ENCODE assay signal across 8 cellular contexts in the genomic region with DNA sequence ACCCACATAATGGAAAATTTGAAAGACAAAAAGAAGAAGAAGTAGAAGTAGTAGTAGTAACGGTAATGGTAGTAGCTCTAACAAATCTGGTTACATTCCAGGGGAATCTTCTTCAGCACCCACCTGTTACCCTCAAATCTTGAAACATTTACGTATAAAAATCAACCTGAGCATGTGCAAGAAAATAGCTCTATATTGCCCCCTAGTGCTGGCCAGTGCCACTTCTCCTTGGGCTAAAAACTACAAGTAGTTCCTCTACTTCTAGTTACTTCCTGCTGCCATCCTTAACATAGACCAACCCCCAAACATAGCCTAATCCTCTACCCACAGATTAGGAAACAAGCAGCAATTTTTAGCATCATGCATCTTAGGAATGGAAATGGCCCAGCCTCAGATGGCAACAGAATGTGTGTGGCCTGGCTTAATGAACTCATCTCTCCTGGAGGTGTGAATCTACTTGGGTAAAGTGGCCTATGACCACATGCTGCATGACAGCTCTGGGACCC. TPM values are rescaled to one million over a fixed set of nuclear protein-coding genes. Genes with fewer than 3 reads are reported as not detected.
DNase-seq lines count a peak whose midpoint lies in the region; ATAC-seq and TF ChIP-seq lines count a peak whose summit lies in the region.

No MANE protein-coding gene starts in this region.

- ATAC-seq in DND-41 (ENCODE audit: insufficient read depth, low read depth) = peak; percentile 70
- ATAC-seq in GM19468 (IDR thresholded peaks at IDR 0.05; ENCODE audit: extremely low read depth, unreplicated experiment) = peak; percentile 70
- ATAC-seq in lower lobe of right lung = peak; percentile 46 to 68

- no peaks in the 10 kb centered on the region for H3K27me3 ChIP-seq in DND-41 (ENCODE audit: insufficient read depth, low read length, poor library complexity)
- H3K27me3 ChIP-seq in HL-60 (ENCODE audit: insufficient read depth, poor library complexity, severe bottlenecking) = peaks cover 2% of the 10 kb centered on the region
- H3K27me3 ChIP-seq in lower lobe of right lung (ENCODE audit: low read depth) = no peaks in the 10 kb centered on the region
- no peaks in the 10 kb centered on the region for H3K27me3 ChIP-seq in tibial artery

- peak; percentile 71 for TF ChIP-seq CTCF in DND-41 (IDR thresholded peaks at IDR 0.05; ENCODE audit: borderline replicate concordance, extremely low read depth, low read length, poor library complexity, severe bottlenecking)
- TF ChIP-seq CTCF in HL-60 (IDR thresholded peaks at IDR 0.05; ENCODE audit: insufficient read depth, low read length) = peak; percentile 78
- TF ChIP-seq CTCF in lower lobe of right lung (IDR thresholded peaks at IDR 0.05) = peak; percentile 84
- TF ChIP-seq CTCF in tibial artery (IDR thresholded peaks at IDR 0.05) = peak; percentile 80 to 87

- H3K36me3 ChIP-seq in DND-41 (ENCODE audit: insufficient read depth, low read length) (no peaks in the 10 kb centered on the region), lower lobe of right lung (no peaks in the 10 kb centered on the region), tibial artery (no peaks in the 10 kb centered on the region)

- H3K4me2 ChIP-seq in DND-41 (ENCODE audit: insufficient read depth, low read length) = no peak overlapping the region

- H3K27ac ChIP-seq in DND-41 (ENCODE audit: low read length) (no peak overlapping the region), HL-60 (replicated peaks) (no peak overlapping the region), lower lobe of right lung (peak overlapping the region; percentile 20), tibial artery (peak overlapping the region; percentile 98 to 99)

- no peaks in the 10 kb centered on the region for H4K20me1 ChIP-seq in DND-41 (ENCODE audit: insufficient read depth, low read length)

- no peak overlapping the region for H3K9ac ChIP-seq in DND-41 (ENCODE audit: low read depth, low read length)

- DNase-seq in DND-41 = peak; percentile 31
- DNase-seq in HL-60 (ENCODE audit: low read depth in 1 of 2, low spot score in 1 of 2) = peak; percentile 55 to 79
- peak; percentile 93 for DNase-seq in OCI-M1 (lab: John Stamatoyannopoulos, UW)
- DNase-seq in dedifferentiated amniotic fluid mesenchymal stem cell (ENCODE audit: extremely low spot score) = peak; percentile 76
- DNase-seq in lower lobe of right lung = peak; percentile 58
- DNase-seq in tibial artery = peak; percentile 73 to 79
- DNase-seq in activated CD8-positive, alpha-beta memory T cell treated with anti-CD3 and anti-CD28 coated beads, Interleukin-2, amount 50 U/mL, for 48 hours = no peak

- H2AFZ ChIP-seq in DND-41 (ENCODE audit: low read depth, low read length) = no peak overlapping the region

- H3K79me2 ChIP-seq in DND-41 (ENCODE audit: insufficient read depth, low read length) = no peaks in the 10 kb centered on the region

- H3K4me1 ChIP-seq in DND-41 (ENCODE audit: insufficient read depth, low read length) = peaks cover 4% of the 10 kb centered on the region; the same call in 1 of the 2 replicates
- peaks cover 38% of the 10 kb centered on the region for H3K4me1 ChIP-seq in lower lobe of right lung
- H3K4me1 ChIP-seq in tibial artery = peaks cover 0 to 64% (median 11%) of the 10 kb centered on the region in 4 donors

- no peak overlapping the region for H3K4me3 ChIP-seq in DND-41 (ENCODE audit: low read depth in 1 of 2, low read length in 2 of 2)
- H3K4me3 ChIP-seq in HL-60 (replicated peaks; ENCODE audit: insufficient read depth, low read length) = no peak overlapping the region
- H3K4me3 ChIP-seq in lower lobe of right lung = peak overlapping the region; percentile 64
- H3K4me3 ChIP-seq in tibial artery = peak overlapping the region; percentile 74 to 89

- H3K9me3 ChIP-seq in DND-41 (ENCODE audit: insufficient read depth, low read length, severe bottlenecking) (no peaks in the 10 kb centered on the region), lower lobe of right lung (no peaks in the 10 kb centered on the region), tibial artery (no peaks in the 10 kb centered on the region)

- intact Hi-C loops in lower lobe of right lung (cut with DNase I) (no loop called here), tibial artery (cut with DNase I; ENCODE audit: low total_unique reads) (loop anchor here (2.0 kb wide), 1 partner anchor 492 kb away; no protein-coding TSS in a partner anchor)

RNA-seq across cellular contexts. Expression of a gene that starts 3.1 kb away (rescaled TPM):
- 30.6 TPM for total RNA-seq in lower lobe of right lung

Comparison
In these comparisons a context has a peak if more than half of its experiments do, and no peak if none do; other contexts are left out.
1. H3K27ac ChIP-seq: peak in lower lobe of right lung (single experiment) and tibial artery (2 of 2); none in DND-41 (single experiment) and HL-60 (single experiment).
2. H3K4me3 ChIP-seq: peak in lower lobe of right lung (single experiment) and tibial artery (2 of 2); none in DND-41 (0 of 2) and HL-60 (single experiment).
3. Peak in every context shown above with its lines, with median percentiles within 50 percentile points of each other: ATAC-seq and CTCF ChIP-seq.